ENCODE assay signal across 8 cellular contexts in genomic region chr11:70399681-70400112, GRCh38. TPM values are rescaled to one million over a fixed set of nuclear protein-coding genes. Genes with fewer than 3 reads are reported as not detected.
A peak's percentile ranks its signal among the peaks of the same experiment; 100 is the strongest.
DNase-seq lines count a peak whose midpoint lies in the region; ATAC-seq and TF ChIP-seq lines count a peak whose summit lies in the region.

No MANE protein-coding gene starts in this region.

- DNase-seq in RPMI7951 (ENCODE audit: low read depth), result peak; percentile 97
- DNase-seq in epidermal melanocyte (ENCODE audit: insufficient read length, low spot score), result peak; percentile 79
- no peak for DNase-seq in memory B cell (ENCODE audit: low spot score in 2 of 2)
- DNase-seq in thoracic aorta (ENCODE audit: low spot score), result peak; percentile 79
- no peak for DNase-seq in T-helper 1 cell
- DNase-seq in NCI-H748 treated with DMSO at 0.1 percent for 48 hours (lab: John Stamatoyannopoulos, UW), result no peak
- DNase-seq in T-helper 9 cell, result no peak

- ATAC-seq in memory B cell (ENCODE audit: low read depth) (no peak), thoracic aorta (ENCODE audit: insufficient number of reproducible peaks, low FRiP score, low read depth) (peak; percentile 81)

- no peaks in the 10 kb centered on the region for H3K36me3 ChIP-seq in ES-I3 (ENCODE audit: insufficient read depth, low read length)
- no peaks in the 10 kb centered on the region for H3K36me3 ChIP-seq in thoracic aorta

- peaks cover 13% of the 10 kb centered on the region for H3K4me1 Mint-ChIP-seq in memory B cell

- H3K27me3 ChIP-seq in thoracic aorta (replicated peaks; ENCODE audit: insufficient read depth), result no peaks in the 10 kb centered on the region

- peak overlapping the region; percentile 59 for H3K9ac ChIP-seq in ES-I3 (ENCODE audit: low read depth, low read length)

- peak overlapping the region; percentile 86 to 90 for H3K27ac ChIP-seq in thoracic aorta

- H3K27ac Mint-ChIP-seq in memory B cell, result no peak overlapping the region

- TF ChIP-seq CTCF in thoracic aorta (IDR thresholded peaks at IDR 0.05), result no peak

- no peaks in the 10 kb centered on the region for H3K9me3 ChIP-seq in ES-I3 (ENCODE audit: control insufficient read depth, insufficient read depth, low read length)
- H3K9me3 ChIP-seq in thoracic aorta, result no peaks in the 10 kb centered on the region

- peaks cover 17% of the 10 kb centered on the region for H3K4me1 ChIP-seq in ES-I3 (ENCODE audit: insufficient read depth, low read length)
- peaks cover 22 to 43% of the 10 kb centered on the region in 2 donors for H3K4me1 ChIP-seq in thoracic aorta (ENCODE audit: control insufficient read depth in 1 of 2, low read depth in 2 of 2)

- H3K4me3 Mint-ChIP-seq in memory B cell, result peak overlapping the region; percentile 59

- H3K36me3 Mint-ChIP-seq in memory B cell, result no peaks in the 10 kb centered on the region

- peak overlapping the region; percentile 97 for H3K4me3 ChIP-seq in thoracic aorta

- no peaks in the 10 kb centered on the region for H3K9me3 Mint-ChIP-seq in memory B cell

- peaks cover 12% of the 10 kb centered on the region for H3K27me3 Mint-ChIP-seq in memory B cell

RNA-seq across cellular contexts. Expression of gene CTTN, which starts 1.4 kb away (rescaled TPM):
- 96.7 and 107 TPM in 2 replicates for total RNA-seq in RPMI7951 (2014; rRNA removed; shearing (Covaris generic))
- total RNA-seq in thoracic aorta, result 100 to 1,000 TPM; 415 to 578 TPM

Comparison
In these comparisons a context has a peak if more than half of its experiments do, and no peak if none do; other contexts are left out.
1. DNase-seq: peak in RPMI7951 (single experiment), epidermal melanocyte (single experiment) and thoracic aorta (single experiment); none in memory B cell (0 of 2), T-helper 1 cell (0 of 5), NCI-H748 treated with DMSO at 0.1 percent for 48 hours (single experiment) and T-helper 9 cell (single experiment).